Comparison of ENCODE assay signal across 16 cellular contexts in genomic region chr15:66139816-66140215, GRCh38.
DNase-seq lines count a peak whose midpoint lies in the region; TF ChIP-seq lines count a peak whose summit lies in the region.
"Had no signal": no experiment of that assay in that cellular context is flagged by ENCODE, and none has a peak within 500 bp of the region (broad histone marks: within the 10 kb centered on the region; RNA-seq: fewer than 3 reads in every experiment).

No MANE protein-coding gene starts in this region.

- H3K4me3 ChIP-seq in DOHH2 (ENCODE audit: low read length) (no peak overlapping the region), SU-DHL-6 (ENCODE audit: insufficient read depth, low read length, poor library complexity, severe bottlenecking) (no peak overlapping the region), osteoblast (ENCODE audit: insufficient read depth, low read length) (no peak overlapping the region)

- H3K9me3 ChIP-seq in DOHH2 (ENCODE audit: control insufficient read depth, insufficient read depth, low read length) (no peaks in the 10 kb centered on the region), SU-DHL-6 (ENCODE audit: insufficient read depth, low read length) (no peaks in the 10 kb centered on the region), osteoblast (ENCODE audit: low read depth, low read length) (no peaks in the 10 kb centered on the region)

- H3K9ac ChIP-seq in SU-DHL-6 (ENCODE audit: low read length), result no peak overlapping the region

- 0 out of 2 replicates have a peak overlapping the region, but pooled peaks have one; percentile 6 for H3K27ac ChIP-seq in DOHH2 (ENCODE audit: low read depth, low read length)
- 0 out of 2 replicates have a peak overlapping the region, but pooled peaks have one; percentile 11 for H3K27ac ChIP-seq in SU-DHL-6 (ENCODE audit: low read depth, low read length)
- H3K27ac ChIP-seq in osteoblast (ENCODE audit: low read depth, low read length), result no peak overlapping the region
- H3K27ac ChIP-seq: C4-2B had no signal

- H3K9me2 ChIP-seq in DOHH2 (replicated peaks; ENCODE audit: control insufficient read depth, low read length) (no peaks in the 10 kb centered on the region), SU-DHL-6 (replicated peaks; ENCODE audit: insufficient read depth, low read length) (no peaks in the 10 kb centered on the region)

- H3K27me3 ChIP-seq in DOHH2 (ENCODE audit: control insufficient read depth, low read length), result no peaks in the 10 kb centered on the region
- H3K27me3 ChIP-seq in SU-DHL-6 (ENCODE audit: low read length), result no peaks in the 10 kb centered on the region
- H3K27me3 ChIP-seq in osteoblast (ENCODE audit: insufficient read depth, low read length), result peaks cover 39% of the 10 kb centered on the region

- H3K4me1 ChIP-seq in DOHH2 (ENCODE audit: control insufficient read depth, low read length), result peaks cover 68% of the 10 kb centered on the region
- H3K4me1 ChIP-seq in osteoblast (ENCODE audit: insufficient read depth, low read length), result no peaks in the 10 kb centered on the region

- DNase-seq in NCI-H146 (lab: John Stamatoyannopoulos, UW) (peak; percentile 33), NCI-H146 treated with DMSO at 0.1 percent for 48 hours (lab: John Stamatoyannopoulos, UW; ENCODE audit: unreplicated experiment) (no peak), osteoblast (ENCODE audit: insufficient read length, low spot score, missing footprints) (peak; percentile 27), RKO (ENCODE audit: low spot score) (no peak), ureter (ENCODE audit: low spot score) (no peak)
- DNase-seq: 8988T; Calu3; CD8-positive, alpha-beta memory T cell; GF-D8; Karpas-422; NCI-H2029 treated with DMSO at 0.1 percent for 48 hours; NCI-H82; T-helper 2 cell had no signal

- H2AFZ ChIP-seq in SU-DHL-6 (ENCODE audit: low read depth, low read length, severe bottlenecking) (no peak overlapping the region), osteoblast (ENCODE audit: low read length) (no peak overlapping the region)

- H3K36me3 ChIP-seq in DOHH2 (ENCODE audit: control insufficient read depth, low read length) (peaks cover 79% of the 10 kb centered on the region), SU-DHL-6 (ENCODE audit: low read length) (no peaks in the 10 kb centered on the region), osteoblast (ENCODE audit: insufficient read depth, low read length) (no peaks in the 10 kb centered on the region)

- peaks cover 34% of the 10 kb centered on the region for H3F3A ChIP-seq in DOHH2 (ENCODE audit: control insufficient read depth, insufficient read depth)
- peaks cover 58% of the 10 kb centered on the region for H3F3A ChIP-seq in SU-DHL-6 (ENCODE audit: insufficient read depth)

- peaks cover 9% of the 10 kb centered on the region for H4K20me1 ChIP-seq in DOHH2 (ENCODE audit: control insufficient read depth, insufficient read depth, low read depth, low read length)
- H4K20me1 ChIP-seq in SU-DHL-6 (ENCODE audit: low read depth, low read length), result no peaks in the 10 kb centered on the region; the same call in 1 of the 2 replicates
- no peaks in the 10 kb centered on the region for H4K20me1 ChIP-seq in osteoblast (ENCODE audit: insufficient read depth, low read length)

- TF ChIP-seq CTCF in DOHH2 (IDR thresholded peaks at IDR 0.05; ENCODE audit: low read depth, low read length, poor library complexity, severe bottlenecking), result no peak
- TF ChIP-seq CTCF in SU-DHL-6 (IDR thresholded peaks at IDR 0.05; ENCODE audit: insufficient read depth, low read length, poor library complexity, severe bottlenecking), result no peak
- TF ChIP-seq CTCF in osteoblast (IDR thresholded peaks at IDR 0.05; ENCODE audit: extremely low read depth, low read depth, low read length), result no peak

- H3K4me2 ChIP-seq in DOHH2 (ENCODE audit: low read length) (no peak overlapping the region), SU-DHL-6 (ENCODE audit: low read depth, low read length, poor library complexity, severe bottlenecking) (no peak overlapping the region), osteoblast (ENCODE audit: insufficient read depth, low read length) (no peak overlapping the region)

- peaks cover 64% of the 10 kb centered on the region for H3K79me2 ChIP-seq in DOHH2 (ENCODE audit: control insufficient read depth, low read length)
- peaks cover 9% of the 10 kb centered on the region; the same call in 1 of the 2 replicates for H3K79me2 ChIP-seq in SU-DHL-6 (ENCODE audit: insufficient read depth, low read length)
- H3K79me2 ChIP-seq in osteoblast (ENCODE audit: insufficient read depth, low read length), result no peaks in the 10 kb centered on the region

Comparison
In these comparisons a context has a peak if more than half of its experiments do, and no peak if none do; other contexts are left out.
1. DNase-seq: peak in NCI-H146 (single experiment) and osteoblast (single experiment); none in NCI-H146 treated with DMSO at 0.1 percent for 48 hours (single experiment), RKO (single experiment) and ureter (single experiment).